10 cellular contexts compared by ENCODE assay signal in the genomic region with DNA sequence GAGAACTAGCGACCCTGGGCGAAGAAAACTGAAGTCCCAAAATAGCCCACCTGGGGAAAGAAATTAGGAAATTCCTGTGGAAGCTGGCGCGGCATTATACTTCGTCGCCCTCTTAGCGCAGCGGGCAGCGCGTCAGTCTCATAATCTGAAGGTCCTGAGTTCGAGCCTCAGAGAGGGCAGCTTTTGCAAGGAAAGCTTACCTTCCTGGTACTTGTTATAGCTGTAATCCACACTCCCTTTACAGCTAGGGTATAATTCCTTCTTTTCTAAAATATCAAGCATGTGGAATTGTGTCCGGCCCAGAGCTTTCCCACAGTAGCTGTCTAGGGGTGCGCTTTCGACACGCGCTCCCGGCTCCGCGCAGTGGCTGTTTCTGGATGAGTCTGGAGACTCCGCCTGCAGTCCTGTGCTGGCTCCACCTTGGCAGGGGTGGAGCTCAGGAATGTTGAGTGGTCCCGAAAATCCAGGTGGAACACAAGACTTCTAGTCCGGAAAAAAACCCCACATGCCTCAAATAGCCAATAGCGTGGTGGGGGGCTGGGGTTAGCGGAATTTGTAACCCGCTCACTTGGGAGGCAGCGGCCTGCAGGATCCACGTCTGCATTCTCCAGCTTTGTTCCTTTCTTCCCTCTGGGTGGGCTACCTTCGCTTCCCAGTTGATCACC.
A peak's percentile ranks its signal among the peaks of the same experiment; 100 is the strongest.
DNase-seq lines count a peak whose midpoint lies in the region; ATAC-seq and TF ChIP-seq lines count a peak whose summit lies in the region.
"Had no signal": no experiment of that assay in that cellular context is flagged by ENCODE, and none has a peak within 500 bp of the region (broad histone marks: within the 10 kb centered on the region; RNA-seq: fewer than 3 reads in every experiment).

No MANE protein-coding gene starts in this region.

- peaks cover 61% of the 10 kb centered on the region for H3K27me3 Mint-ChIP-seq in stimulated activated naive CD8-positive, alpha-beta T cell treated with anti-CD3 and anti-CD28 coated beads, Interleukin-15, amount 100 ng/mL, for 72 hours

- peaks cover 14 to 21% of the 10 kb centered on the region in 2 donors for H3K9me3 Mint-ChIP-seq in stimulated activated naive CD8-positive, alpha-beta T cell treated with anti-CD3 and anti-CD28 coated beads, Interleukin-15, amount 100 ng/mL, for 72 hours

- H3K9ac ChIP-seq in iPS-20b (ENCODE audit: low read depth, low read length), result peak overlapping the region; percentile 29; the same call in 1 of the 2 replicates

- H3K36me3 ChIP-seq in iPS-20b (ENCODE audit: insufficient read depth, low read depth, low read length), result no peaks in the 10 kb centered on the region
- H3K36me3 ChIP-seq in tibial artery, result no peaks in the 10 kb centered on the region
- H3K36me3 ChIP-seq: left ventricle myocardium inferior had no signal

- H3K9me3 ChIP-seq in iPS-20b (ENCODE audit: insufficient read depth, low read depth, low read length), result no peaks in the 10 kb centered on the region
- no peaks in the 10 kb centered on the region for H3K9me3 ChIP-seq in tibial artery
- H3K9me3 ChIP-seq: left ventricle myocardium inferior had no signal

- H3K4me3 ChIP-seq in astrocyte of the spinal cord (ENCODE audit: low read depth, low read length) (peak overlapping the region; percentile 16), iPS-20b (ENCODE audit: low read length) (peak overlapping the region; percentile 84), tibial artery (no peak overlapping the region)
- H3K4me3 ChIP-seq: left ventricle myocardium inferior had no signal

- no peak for ATAC-seq in stimulated activated naive CD8-positive, alpha-beta T cell treated with anti-CD3 and anti-CD28 coated beads, Interleukin-15, Interleukin-2, amounts not matched to agents 100 U/mL and 50 U/mL, for 24 hours
- ATAC-seq in stimulated activated naive CD8-positive, alpha-beta T cell treated with anti-CD3 and anti-CD28 coated beads, Interleukin-15, amount 100 ng/mL, for 72 hours, result no peak
- no peak for ATAC-seq in HG03354 (IDR thresholded peaks at IDR 0.05; ENCODE audit: poor library complexity, severe bottlenecking, unreplicated experiment)

- intact Hi-C loops in tibial artery (cut with DNase I; ENCODE audit: low total_unique reads) (no loop called here), cardiac septum (cut with DNase I) (no loop called here)

- H3K4me3 Mint-ChIP-seq in stimulated activated naive CD8-positive, alpha-beta T cell treated with anti-CD3 and anti-CD28 coated beads, Interleukin-15, amount 100 ng/mL, for 72 hours, result peak overlapping the region in 1 of 2 donors; percentile 84

- peak; percentile 3 for DNase-seq in stimulated activated naive CD8-positive, alpha-beta T cell treated with anti-CD3 and anti-CD28 coated beads, Interleukin-15, Interleukin-2, amounts not matched to agents 100 U/mL and 50 U/mL, for 24 hours
- DNase-seq in stimulated activated naive CD8-positive, alpha-beta T cell treated with anti-CD3 and anti-CD28 coated beads, Interleukin-15, amount 100 ng/mL, for 72 hours, result no peak
- DNase-seq in astrocyte of the spinal cord (ENCODE audit: low read depth, low spot score), result peak; percentile 40
- DNase-seq in tibial artery, result no peak
- no peak for DNase-seq in HT-29 (ENCODE audit: low spot score)
- DNase-seq in cardiac septum (ENCODE audit: low spot score), result no peak
- DNase-seq: left ventricle myocardium inferior, NCI-H510A had no signal

- TF ChIP-seq CTCF in astrocyte of the spinal cord (IDR thresholded peaks at IDR 0.05; ENCODE audit: low read depth, low read length) (no peak), tibial artery (IDR thresholded peaks at IDR 0.05) (no peak)

- H3K4me1 Mint-ChIP-seq in stimulated activated naive CD8-positive, alpha-beta T cell treated with anti-CD3 and anti-CD28 coated beads, Interleukin-15, amount 100 ng/mL, for 72 hours, result peaks cover 12% of the 10 kb centered on the region

- no peaks in the 10 kb centered on the region for H3K4me1 ChIP-seq in iPS-20b (ENCODE audit: insufficient read depth, low read length)
- no peaks in the 10 kb centered on the region for H3K4me1 ChIP-seq in tibial artery
- H3K4me1 ChIP-seq: left ventricle myocardium inferior had no signal

- no peak overlapping the region for H3K27ac ChIP-seq in iPS-20b (ENCODE audit: low read length)
- H3K27ac ChIP-seq in tibial artery, result no peak overlapping the region
- H3K27ac ChIP-seq: left ventricle myocardium inferior had no signal

- in situ Hi-C loops in astrocyte of the spinal cord (cut with HindIII; ENCODE audit: low sequenced_read_pairs), result no loop called here

- H3K27ac Mint-ChIP-seq in stimulated activated naive CD8-positive, alpha-beta T cell treated with anti-CD3 and anti-CD28 coated beads, Interleukin-15, amount 100 ng/mL, for 72 hours, result peak overlapping the region in 1 of 2 donors; percentile 75

- H3K27me3 ChIP-seq in iPS-20b (ENCODE audit: insufficient read depth, low read length) (peaks cover 41% of the 10 kb centered on the region), tibial artery (peaks cover 0 to 31% of the 10 kb centered on the region in 2 donors)

Comparison
In these comparisons a context has a peak if more than half of its experiments do, and no peak if none do; other contexts are left out.
1. DNase-seq: peak in stimulated activated naive CD8-positive, alpha-beta T cell treated with anti-CD3 and anti-CD28 coated beads, Interleukin-15, Interleukin-2, amounts not matched to agents 100 U/mL and 50 U/mL, for 24 hours (single experiment) and astrocyte of the spinal cord (single experiment); none in stimulated activated naive CD8-positive, alpha-beta T cell treated with anti-CD3 and anti-CD28 coated beads, Interleukin-15, amount 100 ng/mL, for 72 hours (0 of 2), tibial artery (0 of 2), HT-29 (single experiment) and cardiac septum (single experiment).
2. H3K4me3 ChIP-seq: peak in astrocyte of the spinal cord (single experiment) and iPS-20b (single experiment); none in tibial artery (0 of 2).